In genomic region chr14:50397461-50398196, GRCh38 we compare ENCODE assay signal across 8 cellular contexts. TPM values are rescaled to one million over a fixed set of nuclear protein-coding genes. Genes with fewer than 3 reads are reported as not detected.
DNase-seq lines count a peak whose midpoint lies in the region; ATAC-seq, FAIRE-seq and TF ChIP-seq lines count a peak whose summit lies in the region.

No MANE protein-coding gene starts in this region.

- TF ChIP-seq CTCF in 22Rv1 (IDR thresholded peaks at IDR 0.05): no peak
- no peak for TF ChIP-seq CTCF in WERI-Rb-1 (IDR thresholded peaks at IDR 0.05; ENCODE audit: low read depth, low read length)
- no peak for TF ChIP-seq CTCF in foreskin keratinocyte (conservative IDR thresholded peaks at IDR 0.05)
- TF ChIP-seq CTCF in pancreas (IDR thresholded peaks at IDR 0.05): no peak

- DNase-seq in H7 (peak; percentile 22), WERI-Rb-1 (no peak), foreskin keratinocyte (peak in 1 of 2 donors; percentile 25), pancreas (peak in 4 of 6 donors; percentile 29 to 45 (median 36)), CD1c-positive myeloid dendritic cell (ENCODE audit: extremely low spot score) (no peak)

- H3K9me3 ChIP-seq in WERI-Rb-1 (ENCODE audit: severe bottlenecking) (no peaks in the 10 kb centered on the region), pancreas (no peaks in the 10 kb centered on the region)

- no peak for FAIRE-seq in pancreas (lab: Jason Lieb, UNC)

- 14 to 17% methylated on average over 9 of the region's 9 CpGs for WGBS in pancreas, 2 donors

- ATAC-seq in foreskin keratinocyte (peak; percentile 16), pancreas (peak; percentile 38 to 67 (median 44)), HG02623 (IDR thresholded peaks at IDR 0.05; ENCODE audit: unreplicated experiment) (no peak), GM21528 (IDR thresholded peaks at IDR 0.05; ENCODE audit: low FRiP score, unreplicated experiment) (no peak)

- peak overlapping the region; percentile 57 for H3K4me3 ChIP-seq in H7 (ENCODE audit: insufficient read depth, low read depth, low read length)
- peak overlapping the region; percentile 64 for H3K4me3 ChIP-seq in WERI-Rb-1 (ENCODE audit: low read depth, low read length)
- H3K4me3 ChIP-seq in pancreas: peak overlapping the region in 3 of 4 donors; percentile 45 to 85 (median 59)

- peaks cover 21% of the 10 kb centered on the region for H3K27me3 ChIP-seq in H7 (ENCODE audit: control insufficient read depth, insufficient read depth, low read length)
- H3K27me3 ChIP-seq in WERI-Rb-1 (ENCODE audit: insufficient read depth, low read depth, severe bottlenecking): no peaks in the 10 kb centered on the region
- H3K27me3 ChIP-seq in foreskin keratinocyte: no peaks in the 10 kb centered on the region
- no peaks in the 10 kb centered on the region for H3K27me3 ChIP-seq in pancreas

- H3K36me3 ChIP-seq in H7 (replicated peaks; ENCODE audit: control insufficient read depth, insufficient read depth, low read length) (no peaks in the 10 kb centered on the region), WERI-Rb-1 (no peaks in the 10 kb centered on the region), pancreas (no peaks in the 10 kb centered on the region)

- H3K4me1 ChIP-seq in foreskin keratinocyte (peaks cover 3% of the 10 kb centered on the region), pancreas (peaks cover 0 to 13% (median 0%) of the 10 kb centered on the region in 3 donors)

- peak overlapping the region; percentile 93 for H3K27ac ChIP-seq in 22Rv1
- no peak overlapping the region; the same call in 1 of the 2 replicates for H3K27ac ChIP-seq in WERI-Rb-1
- peak overlapping the region; percentile 80 for H3K27ac ChIP-seq in foreskin keratinocyte
- H3K27ac ChIP-seq in pancreas: peak overlapping the region; percentile 67 to 85 (median 78)

- intact Hi-C loops in pancreas (cut with DNase I): no loop called here

RNA-seq across cellular contexts. Expression of gene CDKL1, which starts 0.9 kb away (rescaled TPM):
- 5.8 and 16.4 TPM in 2 replicates for total RNA-seq in H7 (2014; rRNA removed; shearing (Covaris generic))
- total RNA-seq in foreskin keratinocyte (4.2 and 6.1 TPM in 2 replicates), pancreas (1 to 10 TPM; 2.4 to 5.5 (median 4.4) TPM)
- polyA plus RNA-seq in foreskin keratinocyte (1.8 TPM in 2 replicates), pancreas (under 1 TPM; 0.56 to 0.80 TPM)

Comparison
In these comparisons a context has a peak if more than half of its experiments do, and no peak if none do; other contexts are left out.
1. DNase-seq: peak in H7 (single experiment) and pancreas (4 of 6); none in WERI-Rb-1 (single experiment) and CD1c-positive myeloid dendritic cell (single experiment).
2. ATAC-seq: peak in foreskin keratinocyte (single experiment) and pancreas (4 of 4); none in HG02623 (single experiment) and GM21528 (single experiment).
3. Peak in every context shown above with its lines, with median percentiles within 50 percentile points of each other: H3K4me3 ChIP-seq.